In the genomic region with DNA sequence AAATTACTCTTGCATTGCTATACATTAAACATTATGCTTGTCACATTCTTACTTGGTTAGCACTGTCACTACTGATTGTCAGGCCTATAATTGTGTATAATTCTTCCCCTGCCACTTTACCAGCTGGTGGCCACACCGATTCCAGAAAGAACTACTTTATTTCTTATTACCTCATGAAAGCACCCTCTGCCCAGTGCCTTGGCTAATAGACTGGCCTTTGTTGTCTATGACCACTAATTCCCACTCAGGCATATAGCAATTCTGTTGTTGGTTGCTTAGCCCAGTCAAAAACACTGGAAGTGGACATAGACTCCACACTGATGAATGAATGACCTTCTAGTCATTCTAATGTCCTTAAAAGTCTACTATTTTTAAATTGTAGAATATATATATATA, we compare ENCODE assay signal across 20 cellular contexts. TPM values are rescaled to one million over a fixed set of nuclear protein-coding genes. Genes with fewer than 3 reads are reported as not detected.
DNase-seq lines count a peak whose midpoint lies in the region; ATAC-seq lines count a peak whose summit lies in the region.
"Had no signal": no experiment of that assay in that cellular context is flagged by ENCODE, and none has a peak within 500 bp of the region (broad histone marks: within the 10 kb centered on the region; RNA-seq: fewer than 3 reads in every experiment).

No MANE protein-coding gene starts in this region.

- H3K9me3 ChIP-seq in Karpas-422 (ENCODE audit: low read length), result no peaks in the 10 kb centered on the region
- H3K9me3 ChIP-seq: prostate gland had no signal

- peak overlapping the region; percentile 26; the same call in 1 of the 2 replicates for H3K4me3 ChIP-seq in GM08714 (ENCODE audit: low read length)
- H3K4me3 ChIP-seq in Karpas-422 (ENCODE audit: low read length), result no peak overlapping the region
- H3K4me3 ChIP-seq: prostate gland had no signal

- no peaks in the 10 kb centered on the region for H3K27me3 Mint-ChIP-seq in activated CD4-positive, alpha-beta memory T cell treated with anti-CD3 and anti-CD28 coated beads for 36 hours
- H3K27me3 Mint-ChIP-seq in memory B cell, result no peaks in the 10 kb centered on the region
- no peaks in the 10 kb centered on the region for H3K27me3 Mint-ChIP-seq in immature natural killer cell (ENCODE audit: low read depth in 3 of 3)

- H3K27ac Mint-ChIP-seq in activated CD4-positive, alpha-beta memory T cell treated with anti-CD3 and anti-CD28 coated beads for 36 hours, result peak overlapping the region; percentile 89
- H3K27ac Mint-ChIP-seq in memory B cell, result peak overlapping the region; percentile 93
- peak overlapping the region in 2 of 6 donors; percentile 31 to 43 for H3K27ac Mint-ChIP-seq in immature natural killer cell
- H3K27ac Mint-ChIP-seq: CD14-positive monocyte had no signal

- H3K9ac ChIP-seq in Karpas-422 (ENCODE audit: low read length), result no peak overlapping the region

- peaks cover 75% of the 10 kb centered on the region for H3K4me1 Mint-ChIP-seq in activated CD4-positive, alpha-beta memory T cell treated with anti-CD3 and anti-CD28 coated beads for 36 hours (ENCODE audit: low read depth)
- H3K4me1 Mint-ChIP-seq in memory B cell (peaks cover 45% of the 10 kb centered on the region), immature natural killer cell (peaks cover 23 to 48% of the 10 kb centered on the region in 2 donors)

- DNase-seq in activated CD8-positive, alpha-beta memory T cell treated with anti-CD3 and anti-CD28 coated beads for 24 hours, result peak; percentile 66
- DNase-seq in activated CD8-positive, alpha-beta memory T cell treated with anti-CD3 and anti-CD28 coated beads, Interleukin-2, amount 50 U/mL, for 48 hours, result no peak
- no peak for DNase-seq in activated CD4-positive, alpha-beta memory T cell treated with anti-CD3 and anti-CD28 coated beads for 36 hours
- no peak for DNase-seq in memory B cell (ENCODE audit: low spot score in 2 of 2)
- DNase-seq in Karpas-422, result no peak
- no peak for DNase-seq in DMS53 (lab: John Stamatoyannopoulos, UW)
- no peak for DNase-seq in immature natural killer cell
- DNase-seq: DMS153; effector memory CD4-positive, alpha-beta T cell; glutamatergic neuron; GOT3; KG1; midbrain; NCI-H1048; NCI-H2029 treated with DMSO at 0.1 percent for 48 hours; NCI-H524 had no signal

- POLR2A ChIA-PET in activated CD4-positive, alpha-beta memory T cell treated with anti-CD3 and anti-CD28 coated beads for 36 hours (lab: Charles Lee), result interaction anchor here (1.1 to 10.6 kb wide), 7 partner anchors 9 to 149 kb away, joined by 4 to 250 read pairs (median 41); no protein-coding TSS in a partner anchor

- no peaks in the 10 kb centered on the region for H3K36me3 ChIP-seq in Karpas-422 (ENCODE audit: insufficient read depth, low read length)
- H3K36me3 ChIP-seq: prostate gland had no signal

- intact Hi-C loops in activated CD4-positive, alpha-beta memory T cell treated with anti-CD3 and anti-CD28 coated beads for 36 hours (cut with micrococcal nuclease), result no loop called here

- CTCF ChIA-PET in activated CD4-positive, alpha-beta memory T cell treated with anti-CD3 and anti-CD28 coated beads for 36 hours (lab: Charles Lee), result interaction anchor here (1.8 kb wide), 1 partner anchor 84 kb away, joined by 5 read pairs; no protein-coding TSS in a partner anchor

- no peaks in the 10 kb centered on the region for H3K9me3 Mint-ChIP-seq in activated CD4-positive, alpha-beta memory T cell treated with anti-CD3 and anti-CD28 coated beads for 36 hours
- H3K9me3 Mint-ChIP-seq in memory B cell, result no peaks in the 10 kb centered on the region
- H3K9me3 Mint-ChIP-seq in immature natural killer cell, result no peaks in the 10 kb centered on the region
- H3K9me3 Mint-ChIP-seq: CD14-positive monocyte, neural crest cell had no signal

- H3K27me3 ChIP-seq in Karpas-422 (ENCODE audit: low read length), result no peaks in the 10 kb centered on the region

- peak overlapping the region; percentile 71 for H3K4me3 Mint-ChIP-seq in activated CD4-positive, alpha-beta memory T cell treated with anti-CD3 and anti-CD28 coated beads for 36 hours
- H3K4me3 Mint-ChIP-seq in memory B cell (no peak overlapping the region), immature natural killer cell (no peak overlapping the region)
- H3K4me3 Mint-ChIP-seq: CD14-positive monocyte, neural crest cell had no signal

- peaks cover 87% of the 10 kb centered on the region for H3K36me3 Mint-ChIP-seq in activated CD4-positive, alpha-beta memory T cell treated with anti-CD3 and anti-CD28 coated beads for 36 hours
- H3K36me3 Mint-ChIP-seq in memory B cell (peaks cover 8% of the 10 kb centered on the region), immature natural killer cell (peaks cover 0 to 12% (median 4%) of the 10 kb centered on the region in 3 donors)

- H3K9me2 ChIP-seq in Karpas-422 (replicated peaks; ENCODE audit: insufficient read depth, low read length), result no peaks in the 10 kb centered on the region

- H4K20me1 ChIP-seq in Karpas-422 (ENCODE audit: insufficient read depth, low read depth, low read length), result no peaks in the 10 kb centered on the region

- no peak overlapping the region for H3K4me2 ChIP-seq in Karpas-422 (ENCODE audit: low read depth, low read length, poor library complexity, severe bottlenecking)

- peaks cover 18% of the 10 kb centered on the region for H3K4me1 ChIP-seq in Karpas-422 (ENCODE audit: low read length)
- H3K4me1 ChIP-seq: prostate gland had no signal

- no peak for ATAC-seq in memory B cell (ENCODE audit: low read depth)

- H3K79me2 ChIP-seq in Karpas-422 (ENCODE audit: low read length), result no peaks in the 10 kb centered on the region

- H3K27ac ChIP-seq in Karpas-422 (ENCODE audit: low read length), result no peak overlapping the region
- H3K27ac ChIP-seq: prostate gland had no signal

- no peak overlapping the region for H2AFZ ChIP-seq in Karpas-422 (ENCODE audit: low read length)

RNA-seq across cellular contexts. Expression of a gene that starts 35.6 kb away (rescaled TPM):
- total RNA-seq in activated CD4-positive, alpha-beta memory T cell treated with anti-CD3 and anti-CD28 coated beads for 36 hours, result 10 to 100 TPM; 71.7 to 73.6 TPM
- total RNA-seq in Karpas-422 (2014; rRNA removed; shearing (Covaris generic); ENCODE audit: low replicate concordance), result 40.0 and 47.9 TPM in 2 replicates
- polyA plus RNA-seq in immature natural killer cell, result 10 to 100 TPM; 20.2 to 33.0 (median 22.8) TPM
